8 cellular contexts compared by ENCODE assay signal in the genomic region with DNA sequence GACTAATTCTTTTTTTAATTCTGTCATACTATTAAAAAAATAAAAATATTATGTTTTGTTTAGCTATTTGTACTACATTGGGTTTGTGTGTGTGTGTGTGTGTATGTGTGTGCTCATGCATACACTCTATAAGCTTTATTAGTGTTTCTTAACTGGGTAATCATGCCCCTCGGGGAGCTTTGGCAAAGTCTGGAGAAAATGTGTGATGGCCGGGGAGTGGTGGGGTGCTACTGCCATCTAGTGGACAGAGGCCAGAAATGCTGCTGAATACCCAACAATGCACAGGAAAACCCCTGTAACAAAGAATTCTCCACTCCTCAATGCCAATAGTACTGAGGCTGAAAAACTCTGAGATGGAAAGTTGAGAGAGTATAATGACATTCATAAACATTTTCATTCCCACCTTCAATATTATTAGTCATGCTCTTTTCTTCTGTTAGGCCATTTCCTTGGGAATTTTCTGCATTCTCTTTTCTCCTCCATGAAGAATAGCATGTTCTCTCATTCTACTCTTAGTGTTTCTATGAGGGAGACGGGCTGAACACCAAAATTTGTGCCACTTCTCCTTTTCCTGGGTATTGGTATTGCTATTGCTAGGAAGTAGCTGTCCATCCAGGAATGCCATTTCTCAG.
DNase-seq lines count a peak whose midpoint lies in the region; ATAC-seq and TF ChIP-seq lines count a peak whose summit lies in the region.

No MANE protein-coding gene starts in this region.

- H3K36me3 ChIP-seq in Caco-2 (ENCODE audit: control insufficient read depth, insufficient read depth, low read length) (no peaks in the 10 kb centered on the region), OCI-LY7 (ENCODE audit: insufficient read depth, low read length) (no peaks in the 10 kb centered on the region)

- H3K9me2 ChIP-seq in OCI-LY7 (ENCODE audit: insufficient read depth, low read length), result no peaks in the 10 kb centered on the region

- H3K9me3 Mint-ChIP-seq in Caco-2 (ENCODE audit: unreplicated experiment) (peaks cover 9% of the 10 kb centered on the region), nephron progenitor cell (peaks cover 38% of the 10 kb centered on the region)

- CTCF ChIA-PET in Caco-2 (lab: Charles Lee), result interaction anchor here (0.6 to 3.8 kb wide), 5 partner anchors 130 to 357 kb away, joined by 3 to 43 read pairs (median 4); a partner anchor contains a TSS
- CTCF ChIA-PET in OCI-LY7 (lab: Charles Lee; ENCODE audit: unreplicated experiment), result interaction anchor here (0.9 kb wide), 1 partner anchor 297 kb away, joined by 4 read pairs; no protein-coding TSS in a partner anchor

- POLR2A ChIA-PET in Caco-2 (lab: Charles Lee), result no interaction called here
- POLR2A ChIA-PET in OCI-LY7 (lab: Charles Lee), result interaction anchor here (0.5 to 1.1 kb wide), 3 partner anchors 211 to 957 kb away, joined by 3 to 4 read pairs (median 3); no protein-coding TSS in a partner anchor

- TF ChIP-seq CTCF in Caco-2 (IDR thresholded peaks at IDR 0.05; ENCODE audit: insufficient read depth in 1 of 2, low read depth in 1 of 2, low read length in 1 of 2, severe bottlenecking in 1 of 2, unreplicated experiment in 1 of 2) (peak; percentile 92 to 94), OCI-LY7 (conservative IDR thresholded peaks at IDR 0.05; ENCODE audit: low read length) (peak; percentile 80), nephron progenitor cell (IDR thresholded peaks at IDR 0.05) (peak; percentile 98)

- H3K4me3 ChIP-seq in Caco-2 (ENCODE audit: low read depth, low read length) (no peak overlapping the region), OCI-LY7 (ENCODE audit: low read depth, low read length, poor library complexity, severe bottlenecking) (no peak overlapping the region)

- intact Hi-C loops in Caco-2 (cut with micrococcal nuclease; ENCODE audit: unreplicated experiment) (loop anchor here (1.0 kb wide), 7 partner anchors 130 to 340 kb away; no protein-coding TSS in a partner anchor), OCI-LY7 (cut with micrococcal nuclease; ENCODE audit: unreplicated experiment) (loop anchor here (1.0 to 2.0 kb wide), 2 partner anchors 210 to 297 kb away; no protein-coding TSS in a partner anchor)

- H3K4me1 Mint-ChIP-seq in Caco-2 (ENCODE audit: low read depth, unreplicated experiment) (no peaks in the 10 kb centered on the region), nephron progenitor cell (peaks cover 14% of the 10 kb centered on the region)

- H3K27ac ChIP-seq in OCI-LY7 (ENCODE audit: low read depth, low read length, poor library complexity, severe bottlenecking), result no peak overlapping the region

- H3K4me1 ChIP-seq in Caco-2 (no peaks in the 10 kb centered on the region), OCI-LY7 (ENCODE audit: insufficient read depth, low read length, poor library complexity, severe bottlenecking) (no peaks in the 10 kb centered on the region)

- H3K9me3 ChIP-seq in Caco-2, result peaks cover 8% of the 10 kb centered on the region; the same call in 1 of the 2 replicates
- no peaks in the 10 kb centered on the region for H3K9me3 ChIP-seq in OCI-LY7 (ENCODE audit: low read length)

- no peak overlapping the region for H3K4me2 ChIP-seq in OCI-LY7 (ENCODE audit: low read length)

- H2AFZ ChIP-seq in OCI-LY7 (ENCODE audit: low read length), result no peak overlapping the region

- H3K27ac Mint-ChIP-seq in Caco-2 (ENCODE audit: unreplicated experiment) (no peak overlapping the region), nephron progenitor cell (no peak overlapping the region)

- no peaks in the 10 kb centered on the region for H4K20me1 ChIP-seq in OCI-LY7 (ENCODE audit: insufficient read depth, low read length)

- H3K27me3 Mint-ChIP-seq in Caco-2 (ENCODE audit: insufficient read depth, unreplicated experiment) (no peaks in the 10 kb centered on the region), nephron progenitor cell (ENCODE audit: low read depth, poor library complexity) (no peaks in the 10 kb centered on the region)

- H3K79me2 ChIP-seq in OCI-LY7 (ENCODE audit: insufficient read depth, low read depth, low read length), result no peaks in the 10 kb centered on the region

- H3K27me3 ChIP-seq in Caco-2 (replicated peaks; ENCODE audit: control insufficient read depth, insufficient read depth, low read length), result no peaks in the 10 kb centered on the region

- BruUV-seq in Caco-2 (replicated peaks; lab: Mats Ljungman, UMichigan) (no TSS peak), OCI-LY7 (replicated peaks; lab: Mats Ljungman, UMichigan) (no TSS peak)

- ATAC-seq in GM19455 (IDR thresholded peaks at IDR 0.05; ENCODE audit: unreplicated experiment), result peak; percentile 72
- ATAC-seq in HG03575 (IDR thresholded peaks at IDR 0.05; ENCODE audit: extremely low read depth, insufficient number of reproducible peaks, low FRiP score, unreplicated experiment), result peak; percentile 69
- peak; percentile 63 for ATAC-seq in stimulated activated naive CD8-positive, alpha-beta T cell treated with anti-CD3 and anti-CD28 coated beads, Interleukin-15, Interleukin-2, amounts not matched to agents 100 U/mL and 50 U/mL, for 24 hours

- H3K36me3 Mint-ChIP-seq in Caco-2 (ENCODE audit: insufficient read depth, unreplicated experiment) (no peaks in the 10 kb centered on the region), nephron progenitor cell (ENCODE audit: low read depth) (peaks cover 53% of the 10 kb centered on the region)

- H3K4me3 Mint-ChIP-seq in Caco-2 (ENCODE audit: unreplicated experiment) (no peak overlapping the region), nephron progenitor cell (no peak overlapping the region)

- DNase-seq in Caco-2 (peak; percentile 69 to 77), OCI-LY7 (ENCODE audit: low spot score) (peak; percentile 36), activated T-cell treated with anti-CD3 and anti-CD28 coated beads for 48 hours (ENCODE audit: low read depth) (peak; percentile 36), fibroblast of gingiva (ENCODE audit: low read depth) (peak; percentile 66), nephron progenitor cell (peak; percentile 67)
- DNase-seq in stimulated activated naive CD8-positive, alpha-beta T cell treated with anti-CD3 and anti-CD28 coated beads, Interleukin-15, Interleukin-2, amounts not matched to agents 100 U/mL and 50 U/mL, for 24 hours, result peak; percentile 58
